ENCODE assay signal across 17 cellular contexts in the genomic region with DNA sequence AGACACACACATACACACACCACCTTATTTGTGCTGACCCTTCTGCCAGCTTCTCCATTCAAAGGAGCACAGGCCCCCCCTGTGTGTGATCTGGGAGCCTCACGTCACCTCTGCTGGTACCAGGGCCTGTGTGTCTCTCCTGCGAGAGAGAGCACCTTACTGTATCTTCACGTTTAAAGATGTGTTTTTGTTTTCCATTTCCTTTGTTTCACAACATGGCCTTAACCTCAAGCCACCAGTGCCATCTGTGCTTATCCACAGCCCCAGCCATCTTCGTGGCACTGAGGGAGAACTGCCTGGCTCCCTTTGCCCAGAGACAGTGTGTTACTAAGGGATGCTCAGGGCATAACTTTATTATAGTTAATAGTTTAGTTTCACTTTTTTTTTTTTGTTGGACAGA. TPM values are rescaled to one million over a fixed set of nuclear protein-coding genes. Genes with fewer than 3 reads are reported as not detected.
DNase-seq lines count a peak whose midpoint lies in the region; ATAC-seq and TF ChIP-seq lines count a peak whose summit lies in the region.
"Had no signal": no experiment of that assay in that cellular context is flagged by ENCODE, and none has a peak within 500 bp of the region (broad histone marks: within the 10 kb centered on the region; RNA-seq: fewer than 3 reads in every experiment).

No MANE protein-coding gene starts in this region.

- ATAC-seq in central memory CD8-positive, alpha-beta T cell (replicated peaks; ENCODE audit: extremely low read depth, poor library complexity, severe bottlenecking) = no peak
- no peak for ATAC-seq in WTC11

- H3K4me3 ChIP-seq in BLaER1 (no peak overlapping the region), neuronal stem cell (ENCODE audit: low read length in 2 of 2) (peak overlapping the region in 1 of 2 donors; percentile 66), Karpas-422 (ENCODE audit: low read length) (no peak overlapping the region)
- H3K4me3 ChIP-seq: adrenal gland, colonic mucosa had no signal

- H2AK5ac ChIP-seq in neuronal stem cell (ENCODE audit: low read depth, low read length) = no peak overlapping the region

- H3K9me3 ChIP-seq in BLaER1 (no peaks in the 10 kb centered on the region; the same call in 1 of the 2 replicates), neuronal stem cell (replicated peaks in 1 of 2; ENCODE audit: control insufficient read depth in 2 of 2, insufficient read depth in 1 of 2, low read depth in 1 of 2, low read length in 2 of 2) (no peaks in the 10 kb centered on the region), Karpas-422 (ENCODE audit: low read length) (no peaks in the 10 kb centered on the region)
- H3K9me3 ChIP-seq: adrenal gland, colonic mucosa had no signal

- H3K27ac Mint-ChIP-seq in central memory CD8-positive, alpha-beta T cell (ENCODE audit: low read depth) = peak overlapping the region; percentile 79
- H3K27ac Mint-ChIP-seq in WTC11 = no peak overlapping the region
- H3K27ac Mint-ChIP-seq: B cell had no signal

- no peaks in the 10 kb centered on the region for H3K79me1 ChIP-seq in neuronal stem cell (ENCODE audit: low read depth, low read length)

- H3K9ac ChIP-seq in BLaER1 = peak overlapping the region; percentile 40; the same call in 1 of the 2 replicates
- H3K9ac ChIP-seq in neuronal stem cell (ENCODE audit: low read depth, low read length, poor library complexity) = no peak overlapping the region
- no peak overlapping the region for H3K9ac ChIP-seq in Karpas-422 (ENCODE audit: low read length)

- peak overlapping the region; percentile 60 for H3K18ac ChIP-seq in neuronal stem cell (ENCODE audit: low read length)

- no peak overlapping the region for H2BK15ac ChIP-seq in neuronal stem cell (ENCODE audit: low read length)

- no peak overlapping the region for H2BK12ac ChIP-seq in neuronal stem cell (ENCODE audit: low read length)

- peaks cover 39% of the 10 kb centered on the region for H3K4me1 Mint-ChIP-seq in central memory CD8-positive, alpha-beta T cell
- peaks cover 9% of the 10 kb centered on the region for H3K4me1 Mint-ChIP-seq in WTC11

- TF ChIP-seq CTCF in WTC11 (IDR thresholded peaks at IDR 0.05) = no peak

- no peak overlapping the region for H4K8ac ChIP-seq in neuronal stem cell (ENCODE audit: low read depth, low read length)

- peak; percentile 51 for DNase-seq in GF-D8 (lab: John Stamatoyannopoulos, UW)
- DNase-seq in central memory CD8-positive, alpha-beta T cell (ENCODE audit: low spot score in 2 of 2) = no peak
- DNase-seq in neuronal stem cell (ENCODE audit: low spot score) = no peak
- no peak for DNase-seq in DMS53 (lab: John Stamatoyannopoulos, UW)
- no peak for DNase-seq in Karpas-422
- no peak for DNase-seq in WTC11 (ENCODE audit: low spot score)
- no peak for DNase-seq in retina
- DNase-seq: activated T-cell treated with anti-CD3 and anti-CD28 coated beads for 4 hours, adrenal gland, colonic mucosa, H9, KG1, NCI-H1694 treated with DMSO at 0.1 percent for 48 hours, small intestine, SW 1271 had no signal

- H4K91ac ChIP-seq in neuronal stem cell (ENCODE audit: low read depth, low read length, poor library complexity) = no peak overlapping the region

- H2BK120ac ChIP-seq in neuronal stem cell (ENCODE audit: low read depth, low read length) = no peak overlapping the region

- H3K27me3 ChIP-seq in BLaER1 (no peaks in the 10 kb centered on the region), neuronal stem cell (ENCODE audit: control insufficient read depth in 3 of 3, insufficient read depth in 3 of 3, low read depth in 1 of 3, low read length in 3 of 3) (no peaks in the 10 kb centered on the region), Karpas-422 (ENCODE audit: low read length) (no peaks in the 10 kb centered on the region)
- H3K27me3 ChIP-seq: adrenal gland, colonic mucosa had no signal

- H3K4me1 ChIP-seq in BLaER1 = peaks cover 57% of the 10 kb centered on the region
- peaks cover 0 to 4% of the 10 kb centered on the region in 2 donors for H3K4me1 ChIP-seq in neuronal stem cell (ENCODE audit: control insufficient read depth in 2 of 2, insufficient read depth in 1 of 2, low read depth in 1 of 2, low read length in 2 of 2)
- peaks cover 2% of the 10 kb centered on the region; the same call in 1 of the 2 replicates for H3K4me1 ChIP-seq in Karpas-422 (ENCODE audit: low read length)

- H3K79me2 ChIP-seq in Karpas-422 (ENCODE audit: low read length) = peaks cover 28% of the 10 kb centered on the region

- H3K4ac ChIP-seq in neuronal stem cell (ENCODE audit: low read length) = no peak overlapping the region

- H3K27me3 Mint-ChIP-seq in central memory CD8-positive, alpha-beta T cell = no peaks in the 10 kb centered on the region
- no peaks in the 10 kb centered on the region for H3K27me3 Mint-ChIP-seq in WTC11 (ENCODE audit: low read depth)
- H3K27me3 Mint-ChIP-seq: B cell had no signal

- H4K20me1 ChIP-seq in BLaER1 = no peaks in the 10 kb centered on the region
- H4K20me1 ChIP-seq in Karpas-422 (ENCODE audit: insufficient read depth, low read depth, low read length) = no peaks in the 10 kb centered on the region

- peaks cover 9% of the 10 kb centered on the region for H3K36me3 Mint-ChIP-seq in central memory CD8-positive, alpha-beta T cell (ENCODE audit: insufficient read depth)
- no peaks in the 10 kb centered on the region for H3K36me3 Mint-ChIP-seq in WTC11

- H3K23ac ChIP-seq in neuronal stem cell (ENCODE audit: low read depth, low read length, poor library complexity) = no peak overlapping the region

- POLR2A ChIA-PET in WTC11 (lab: Charles Lee) = no interaction called here

- H3K4me3 Mint-ChIP-seq in central memory CD8-positive, alpha-beta T cell = peak overlapping the region; percentile 8
- H3K4me3 Mint-ChIP-seq in WTC11 = no peak overlapping the region
- H3K4me3 Mint-ChIP-seq: B cell, H9 had no signal

- no peaks in the 10 kb centered on the region for H3K9me3 Mint-ChIP-seq in central memory CD8-positive, alpha-beta T cell
- H3K9me3 Mint-ChIP-seq in WTC11 = no peaks in the 10 kb centered on the region
- H3K9me3 Mint-ChIP-seq: H9 had no signal

- H3K4me2 ChIP-seq in BLaER1 (peak overlapping the region; percentile 56), neuronal stem cell (ENCODE audit: insufficient read depth, low read length, poor library complexity, severe bottlenecking) (no peak overlapping the region), Karpas-422 (ENCODE audit: low read depth, low read length, poor library complexity, severe bottlenecking) (no peak overlapping the region)

- H3K27ac ChIP-seq in BLaER1 (peak overlapping the region; percentile 62), neuronal stem cell (replicated peaks; ENCODE audit: low read length) (no peak overlapping the region), Karpas-422 (ENCODE audit: low read length) (no peak overlapping the region)
- H3K27ac ChIP-seq: colonic mucosa had no signal

- no peak overlapping the region for H2AFZ ChIP-seq in neuronal stem cell (ENCODE audit: low read length)
- H2AFZ ChIP-seq in Karpas-422 (ENCODE audit: low read length) = no peak overlapping the region

- no peaks in the 10 kb centered on the region for H3K9me2 ChIP-seq in Karpas-422 (replicated peaks; ENCODE audit: insufficient read depth, low read length)

- CTCF ChIA-PET in WTC11 (lab: Charles Lee) = interaction anchor here (0.7 to 1.8 kb wide), 3 partner anchors 12 to 31 kb away, joined by 4 to 11 read pairs (median 6); no protein-coding TSS in a partner anchor

- H3K14ac ChIP-seq in neuronal stem cell (ENCODE audit: low read length) = no peak overlapping the region

- no peak overlapping the region for H2BK5ac ChIP-seq in neuronal stem cell (ENCODE audit: low read length)

- WGBS in neuronal stem cell (ENCODE audit: extremely low coverage in 2 of 2, insufficient read length in 2 of 2, insufficient replicate concordance in 1 of 2), 2 donors = no CpG with 5 or more reads among the region's 4 CpGs

- H3K36me3 ChIP-seq in BLaER1 = peaks cover 45% of the 10 kb centered on the region
- H3K36me3 ChIP-seq in neuronal stem cell (replicated peaks in 1 of 2; ENCODE audit: control insufficient read depth in 2 of 2, insufficient read depth in 2 of 2, low read length in 2 of 2) = peaks cover 0 to 3% of the 10 kb centered on the region in 2 donors
- H3K36me3 ChIP-seq in Karpas-422 (ENCODE audit: insufficient read depth, low read length) = no peaks in the 10 kb centered on the region
- H3K36me3 ChIP-seq: colonic mucosa had no signal

TF ChIP-seq in WTC11, 78 proteins besides CTCF, POLR2A, EP300 and RAD21:
- TF ChIP-seq, protein P1, sequence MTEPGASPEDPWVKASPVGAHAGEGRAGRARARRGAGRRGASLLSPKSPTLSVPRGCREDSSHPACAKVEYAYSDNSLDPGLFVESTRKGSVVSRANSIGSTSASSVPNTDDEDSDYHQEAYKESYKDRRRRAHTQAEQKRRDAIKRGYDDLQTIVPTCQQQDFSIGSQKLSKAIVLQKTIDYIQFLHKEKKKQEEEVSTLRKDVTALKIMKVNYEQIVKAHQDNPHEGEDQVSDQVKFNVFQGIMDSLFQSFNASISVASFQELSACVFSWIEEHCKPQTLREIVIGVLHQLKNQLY (CRISPR knock-in tag; IDR thresholded peaks at IDR 0.05) = no peak
- TF ChIP-seq EMX1 (CRISPR knock-in tag; IDR thresholded peaks at IDR 0.05) = no peak
- TF ChIP-seq, protein P2, sequence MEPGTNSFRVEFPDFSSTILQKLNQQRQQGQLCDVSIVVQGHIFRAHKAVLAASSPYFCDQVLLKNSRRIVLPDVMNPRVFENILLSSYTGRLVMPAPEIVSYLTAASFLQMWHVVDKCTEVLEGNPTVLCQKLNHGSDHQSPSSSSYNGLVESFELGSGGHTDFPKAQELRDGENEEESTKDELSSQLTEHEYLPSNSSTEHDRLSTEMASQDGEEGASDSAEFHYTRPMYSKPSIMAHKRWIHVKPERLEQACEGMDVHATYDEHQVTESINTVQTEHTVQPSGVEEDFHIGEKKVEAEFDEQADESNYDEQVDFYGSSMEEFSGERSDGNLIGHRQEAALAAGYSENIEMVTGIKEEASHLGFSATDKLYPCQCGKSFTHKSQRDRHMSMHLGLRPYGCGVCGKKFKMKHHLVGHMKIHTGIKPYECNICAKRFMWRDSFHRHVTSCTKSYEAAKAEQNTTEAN (CRISPR knock-in tag; IDR thresholded peaks at IDR 0.05) = no peak
- TF ChIP-seq, protein P3, sequence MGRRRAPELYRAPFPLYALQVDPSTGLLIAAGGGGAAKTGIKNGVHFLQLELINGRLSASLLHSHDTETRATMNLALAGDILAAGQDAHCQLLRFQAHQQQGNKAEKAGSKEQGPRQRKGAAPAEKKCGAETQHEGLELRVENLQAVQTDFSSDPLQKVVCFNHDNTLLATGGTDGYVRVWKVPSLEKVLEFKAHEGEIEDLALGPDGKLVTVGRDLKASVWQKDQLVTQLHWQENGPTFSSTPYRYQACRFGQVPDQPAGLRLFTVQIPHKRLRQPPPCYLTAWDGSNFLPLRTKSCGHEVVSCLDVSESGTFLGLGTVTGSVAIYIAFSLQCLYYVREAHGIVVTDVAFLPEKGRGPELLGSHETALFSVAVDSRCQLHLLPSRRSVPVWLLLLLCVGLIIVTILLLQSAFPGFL (CRISPR knock-in tag; IDR thresholded peaks at IDR 0.05; ENCODE audit: borderline replicate concordance) = no peak

RNA-seq across cellular contexts. Expression of a gene that starts 52.3 kb away (rescaled TPM):
- 7.2 TPM for polyA plus RNA-seq in neuronal stem cell (2013, experiment 1 of 2)
- 7.2 TPM for polyA plus RNA-seq in neuronal stem cell (2013, experiment 2 of 2)
- total RNA-seq in Karpas-422 (2014; rRNA removed; shearing (Covaris generic); ENCODE audit: low replicate concordance) = 28.3 and 43.6 TPM in 2 replicates
- 26.2 to 29.7 TPM (median 29.5 TPM) in 3 replicates for total RNA-seq in WTC11 (2021)
